Comparison of ENCODE assay signal across 29 cellular contexts in the genomic region with DNA sequence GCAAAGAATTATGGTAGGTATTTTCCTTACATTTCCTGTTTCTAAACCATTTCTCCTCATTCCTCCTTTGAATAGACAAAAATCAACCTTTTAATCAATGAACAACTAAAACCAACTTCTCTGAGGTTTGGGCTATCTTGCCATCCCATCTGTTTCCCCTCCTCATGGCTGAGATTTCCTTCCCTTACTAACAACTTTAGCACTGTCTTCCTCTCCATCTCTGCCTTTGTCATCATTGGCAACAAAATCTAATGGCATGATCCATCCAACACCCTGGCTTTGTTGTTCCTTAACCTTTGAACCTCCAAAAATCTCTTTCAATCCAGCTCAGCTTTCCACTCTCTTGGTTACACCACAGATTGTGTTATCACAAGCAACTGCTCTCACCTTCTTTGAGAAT.
"Had no signal": no experiment of that assay in that cellular context is flagged by ENCODE, and none has a peak within 500 bp of the region (broad histone marks: within the 10 kb centered on the region; RNA-seq: fewer than 3 reads in every experiment).

No MANE protein-coding gene starts in this region.

- H3K4me2 ChIP-seq: hepatocyte had no signal

- H3K4me1 ChIP-seq: esophagus muscularis mucosa, foreskin keratinocyte, gastrocnemius medialis, heart left ventricle had no signal

- H3K4me3 ChIP-seq: esophagus muscularis mucosa, gastrocnemius medialis, heart left ventricle, hepatocyte had no signal

- DNase-seq: activated CD4-positive, alpha-beta T cell treated with anti-CD3 and anti-CD28 coated beads for 1 hour; activated CD4-positive, alpha-beta T cell treated with anti-CD3 and anti-CD28 coated beads for 48 hours; activated CD4-positive, alpha-beta T cell treated with anti-CD3 and anti-CD28 coated beads, Interleukin-2, amount 50 U/mL, for 1 hour; activated CD4-positive, alpha-beta T cell treated with anti-CD3 and anti-CD28 coated beads, Interleukin-2, amount 50 U/mL, for 48 hours; activated CD8-positive, alpha-beta memory T cell treated with anti-CD3 and anti-CD28 coated beads for 24 hours; activated CD8-positive, alpha-beta T cell treated with anti-CD3 and anti-CD28 coated beads for 36 hours; activated effector memory CD4-positive, alpha-beta T cell treated with Interleukin-2 at 50 U/mL for 16 hours; activated gamma-delta T cell treated with Interleukin-2 at 50 U/mL for 16 hours; activated naive CD4-positive, alpha-beta T cell treated with anti-CD3 and anti-CD28 coated beads, Interleukin-2, amount 50 U/mL, for 16 hours; activated naive CD4-positive, alpha-beta T cell treated with Interleukin-2 at 50 U/mL for 16 hours; activated T-cell treated with anti-CD3 and anti-CD28 coated beads, Interleukin-2, amount 50 U/mL, for 4 hours; amniotic stem cell; anterior cingulate cortex; brain microvascular endothelial cell; caudate nucleus; cortex of kidney; effector CD8-positive, alpha-beta T cell; erythroblast; foreskin keratinocyte; glutamatergic neuron; heart left ventricle; T-helper 1 cell; T-helper 2 cell had no signal

- H3K27ac ChIP-seq: brain microvascular endothelial cell, esophagus muscularis mucosa, foreskin keratinocyte, gastrocnemius medialis, heart left ventricle, hepatocyte, VCaP had no signal

- H3K36me3 ChIP-seq: brain microvascular endothelial cell, esophagus muscularis mucosa, gastrocnemius medialis, heart left ventricle had no signal

- H3K27me3 ChIP-seq: brain microvascular endothelial cell, foreskin keratinocyte, gastrocnemius medialis had no signal

- H3K9me3 ChIP-seq: esophagus muscularis mucosa, gastrocnemius medialis had no signal

- ATAC-seq: activated CD8-positive, alpha-beta T cell treated with anti-CD3 and anti-CD28 coated beads for 36 hours; activated T-cell treated with anti-CD3 and anti-CD28 coated beads, Interleukin-2, amount 50 U/mL, for 4 hours; activated T-helper 17 cell treated with anti-CD3 and anti-CD28 coated beads, Interleukin-2, amount 50 U/mL, for 72 hours; foreskin keratinocyte; heart left ventricle; WTC11 had no signal
